Comparison of ENCODE assay signal across 26 cellular contexts in the genomic region with DNA sequence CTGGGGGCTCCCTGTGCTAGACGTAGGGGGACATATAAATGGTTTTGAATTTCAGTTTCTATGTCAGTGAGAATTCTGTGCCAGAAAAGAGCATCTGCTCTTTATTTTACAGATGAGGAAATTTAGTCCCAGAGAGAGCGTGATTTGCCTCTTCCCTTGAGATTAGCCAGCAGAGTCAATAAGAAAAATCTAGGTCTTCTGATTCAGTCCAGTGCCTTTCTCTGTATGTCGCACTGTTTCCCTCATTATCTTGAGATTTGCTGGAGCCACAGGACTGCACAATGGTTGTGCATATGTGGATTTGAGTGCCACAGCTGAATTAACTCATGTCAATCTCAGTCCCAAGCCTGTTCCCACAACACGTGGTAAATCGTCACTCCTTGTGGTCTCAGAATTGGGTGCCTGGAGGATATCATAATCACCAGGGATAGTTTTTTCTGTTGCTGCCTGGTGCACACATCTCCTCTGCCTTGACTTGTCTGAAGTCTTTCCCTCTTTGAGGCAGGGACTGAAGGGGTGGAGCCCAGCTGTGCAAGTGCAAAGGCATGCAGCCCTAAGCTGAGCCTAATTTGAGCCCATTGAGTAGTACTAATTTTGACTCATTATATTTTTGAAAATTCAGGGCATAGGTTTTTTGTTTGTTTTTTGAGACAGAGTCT.
DNase-seq lines count a peak whose midpoint lies in the region; ATAC-seq and TF ChIP-seq lines count a peak whose summit lies in the region.
"Had no signal": no experiment of that assay in that cellular context is flagged by ENCODE, and none has a peak within 500 bp of the region (broad histone marks: within the 10 kb centered on the region; RNA-seq: fewer than 3 reads in every experiment).

No MANE protein-coding gene starts in this region.

- peak overlapping the region; percentile 92 for H3K27ac Mint-ChIP-seq in nephron progenitor cell
- H3K27ac Mint-ChIP-seq: activated CD8-positive, alpha-beta T cell treated with anti-CD3 and anti-CD28 coated beads, Interleukin-2, amount 10 ng/mL, durations not matched to agents 7 days and 5 days; HFFc6; stimulated activated naive CD8-positive, alpha-beta T cell treated with anti-CD3 and anti-CD28 coated beads, Interleukin-15, Interleukin-2, amounts not matched to agents 100 ng/mL and 50 ng/mL, for 24 hours had no signal

- no peak for ATAC-seq in HG02973 (IDR thresholded peaks at IDR 0.05; ENCODE audit: unreplicated experiment)
- ATAC-seq: activated CD8-positive, alpha-beta T cell treated with anti-CD3 and anti-CD28 coated beads, Interleukin-2, amount 10 ng/mL, durations not matched to agents 7 days and 5 days; gastrocnemius medialis had no signal

- TF ChIP-seq CTCF in epithelial cell of esophagus (IDR thresholded peaks at IDR 0.05; ENCODE audit: insufficient read depth, low read depth, low read length, missing control alignments) (no peak), nephron progenitor cell (IDR thresholded peaks at IDR 0.05) (no peak)

- peaks cover 44% of the 10 kb centered on the region for H3K36me3 Mint-ChIP-seq in nephron progenitor cell (ENCODE audit: low read depth)

- H3K4me1 Mint-ChIP-seq in nephron progenitor cell = peaks cover 44% of the 10 kb centered on the region

- peaks cover 1% of the 10 kb centered on the region for H3K27me3 Mint-ChIP-seq in nephron progenitor cell (ENCODE audit: low read depth, poor library complexity)

- peaks cover 19% of the 10 kb centered on the region for H3K9me3 Mint-ChIP-seq in nephron progenitor cell
- H3K9me3 Mint-ChIP-seq: HFFc6; stimulated activated naive CD8-positive, alpha-beta T cell treated with anti-CD3 and anti-CD28 coated beads, Interleukin-15, Interleukin-2, amounts not matched to agents 100 ng/mL and 50 ng/mL, for 24 hours had no signal

- H3K4me3 Mint-ChIP-seq in nephron progenitor cell = no peak overlapping the region
- H3K4me3 Mint-ChIP-seq: activated CD8-positive, alpha-beta T cell treated with anti-CD3 and anti-CD28 coated beads, Interleukin-2, amount 10 ng/mL, durations not matched to agents 7 days and 5 days; HFFc6; stimulated activated naive CD8-positive, alpha-beta T cell treated with anti-CD3 and anti-CD28 coated beads, Interleukin-15, Interleukin-2, amounts not matched to agents 100 ng/mL and 50 ng/mL, for 24 hours had no signal

- DNase-seq in NCI-H1092 treated with DMSO at 0.1 percent for 48 hours (lab: John Stamatoyannopoulos, UW) = peak; percentile 44
- no peak for DNase-seq in NCI-H1092 (lab: John Stamatoyannopoulos, UW)
- peak; percentile 10 to 77 for DNase-seq in NCI-H446 (lab: John Stamatoyannopoulos, UW)
- DNase-seq in epithelial cell of esophagus (ENCODE audit: low read depth) = peak; percentile 89
- DNase-seq in nephron progenitor cell = no peak
- no peak for DNase-seq in T-helper 1 cell
- DNase-seq in NCI-H748 treated with DMSO at 0.1 percent for 48 hours (lab: John Stamatoyannopoulos, UW) = no peak
- DNase-seq: 8988T; activated CD4-positive, CD25-positive, alpha-beta regulatory T cell treated with anti-CD3 and anti-CD28 coated beads, Interleukin-2, amount 50 U/mL, for 72 hours; activated CD8-positive, alpha-beta T cell treated with anti-CD3 and anti-CD28 coated beads, Interleukin-2, amount 10 ng/mL, durations not matched to agents 7 days and 5 days; activated T-cell treated with anti-CD3 and anti-CD28 coated beads, Interleukin-2, amount 50 U/mL, for 1 hour; central memory CD4-positive, alpha-beta T cell; gastrocnemius medialis; HFFc6; Kasumi-1; NCI-H1105 treated with DMSO at 0.1 percent for 48 hours; NCI-H2081; NCI-H526; occipital lobe; SHP77; stimulated activated CD4-positive, alpha-beta T cell treated with anti-CD3 and anti-CD28 coated beads, Interleukin-4, amount 100 ng/mL, for 24 hours; SW 1271; thyroid gland had no signal

- no peak overlapping the region for H3K4me3 ChIP-seq in epithelial cell of esophagus (ENCODE audit: low read length)
- H3K4me3 ChIP-seq: gastrocnemius medialis, lung, thyroid gland had no signal

Comparison
In these comparisons a context has a peak if more than half of its experiments do, and no peak if none do; other contexts are left out.
1. DNase-seq: peak in NCI-H1092 treated with DMSO at 0.1 percent for 48 hours (single experiment), NCI-H446 (2 of 2) and epithelial cell of esophagus (single experiment); none in NCI-H1092 (single experiment), nephron progenitor cell (single experiment), T-helper 1 cell (0 of 5) and NCI-H748 treated with DMSO at 0.1 percent for 48 hours (single experiment).